ENCODE assay signal across 8 cellular contexts in genomic region chr1:234322979-234323378, GRCh38. TPM values are rescaled to one million over a fixed set of nuclear protein-coding genes. Genes with fewer than 3 reads are reported as not detected.
DNase-seq lines count a peak whose midpoint lies in the region; ATAC-seq and TF ChIP-seq lines count a peak whose summit lies in the region.

No MANE protein-coding gene starts in this region.

- H3K4me1 Mint-ChIP-seq in Calu3 (ENCODE audit: low read depth, unreplicated experiment): no peaks in the 10 kb centered on the region

- no peaks in the 10 kb centered on the region for H3K36me3 Mint-ChIP-seq in Calu3 (ENCODE audit: insufficient read depth, unreplicated experiment)

- no peak overlapping the region for H3K4me3 ChIP-seq in dorsolateral prefrontal cortex

- peaks cover 0 to 7% (median 0%) of the 10 kb centered on the region in 45 donors for H3K27me3 ChIP-seq in dorsolateral prefrontal cortex

- no peaks in the 10 kb centered on the region for H3K9me3 Mint-ChIP-seq in Calu3 (ENCODE audit: low read depth, unreplicated experiment)

- TF ChIP-seq CTCF in Calu3 (IDR thresholded peaks at IDR 0.05; ENCODE audit: unreplicated experiment): no peak
- TF ChIP-seq CTCF in dorsolateral prefrontal cortex (IDR thresholded peaks at IDR 0.05 in 54 of 56, conservative IDR thresholded peaks at IDR 0.05 in 2 of 56; ENCODE audit: low read depth in 1 of 56, partially characterized antibody in 56 of 56): peak in 11 of 56 donors; percentile 8 to 29 (median 17)

- intact Hi-C loops in Calu3 (cut with micrococcal nuclease; ENCODE audit: unreplicated experiment): no loop called here
- intact Hi-C loops in posterior vena cava (cut with DNase I): no loop called here
- intact Hi-C loops in dorsolateral prefrontal cortex (cut with DNase I): loop anchor here in 1 of 2 donors (10.0 kb wide), 1 partner anchor 198 kb away; no protein-coding TSS in a partner anchor

- no peak overlapping the region for H3K27ac ChIP-seq in dorsolateral prefrontal cortex

- CTCF ChIA-PET in Calu3 (lab: Charles Lee): interaction anchor here (0.7 to 1.2 kb wide), 3 partner anchors 9 to 50 kb away, joined by 3 read pairs; partner anchors contain the start of gene COA6

- peaks cover 88% of the 10 kb centered on the region for H3K27me3 Mint-ChIP-seq in Calu3 (ENCODE audit: unreplicated experiment)

- ATAC-seq in HG03342 (IDR thresholded peaks at IDR 0.05; ENCODE audit: unreplicated experiment) (peak; percentile 46), HG03457 (IDR thresholded peaks at IDR 0.05; ENCODE audit: unreplicated experiment) (no peak)

- no TSS peak for BruUV-seq in Calu3 (replicated peaks; lab: Mats Ljungman, UMichigan)

- DNase-seq in Calu3: peak; percentile 54
- DNase-seq in T follicular helper cell (ENCODE audit: low read depth): peak; percentile 44
- DNase-seq in cerebellar cortex (ENCODE audit: low spot score): peak; percentile 50
- DNase-seq in posterior vena cava (ENCODE audit: low spot score): peak; percentile 81
- DNase-seq in NCI-H2171 (lab: John Stamatoyannopoulos, UW): no peak
- DNase-seq in dorsolateral prefrontal cortex: no peak

- no peak overlapping the region for H3K4me3 Mint-ChIP-seq in Calu3 (ENCODE audit: low read depth, unreplicated experiment)

- H3K27ac Mint-ChIP-seq in Calu3 (ENCODE audit: unreplicated experiment): no peak overlapping the region

RNA-seq across cellular contexts. Expression of gene COA6, which starts 50.3 kb away (rescaled TPM):
- total RNA-seq in Calu3 (2022) (41.1 and 46.4 TPM in 2 replicates), posterior vena cava (10 to 100 TPM; 13.9 to 19.3 TPM), dorsolateral prefrontal cortex (10 to 100 TPM; 17.7 to 56.0 (median 37.2) TPM)

Comparison
In these comparisons a context has a peak if more than half of its experiments do, and no peak if none do; other contexts are left out.
1. DNase-seq: peak in Calu3 (single experiment), T follicular helper cell (single experiment), cerebellar cortex (single experiment) and posterior vena cava (single experiment); none in NCI-H2171 (single experiment) and dorsolateral prefrontal cortex (0 of 10).